In the genomic region with DNA sequence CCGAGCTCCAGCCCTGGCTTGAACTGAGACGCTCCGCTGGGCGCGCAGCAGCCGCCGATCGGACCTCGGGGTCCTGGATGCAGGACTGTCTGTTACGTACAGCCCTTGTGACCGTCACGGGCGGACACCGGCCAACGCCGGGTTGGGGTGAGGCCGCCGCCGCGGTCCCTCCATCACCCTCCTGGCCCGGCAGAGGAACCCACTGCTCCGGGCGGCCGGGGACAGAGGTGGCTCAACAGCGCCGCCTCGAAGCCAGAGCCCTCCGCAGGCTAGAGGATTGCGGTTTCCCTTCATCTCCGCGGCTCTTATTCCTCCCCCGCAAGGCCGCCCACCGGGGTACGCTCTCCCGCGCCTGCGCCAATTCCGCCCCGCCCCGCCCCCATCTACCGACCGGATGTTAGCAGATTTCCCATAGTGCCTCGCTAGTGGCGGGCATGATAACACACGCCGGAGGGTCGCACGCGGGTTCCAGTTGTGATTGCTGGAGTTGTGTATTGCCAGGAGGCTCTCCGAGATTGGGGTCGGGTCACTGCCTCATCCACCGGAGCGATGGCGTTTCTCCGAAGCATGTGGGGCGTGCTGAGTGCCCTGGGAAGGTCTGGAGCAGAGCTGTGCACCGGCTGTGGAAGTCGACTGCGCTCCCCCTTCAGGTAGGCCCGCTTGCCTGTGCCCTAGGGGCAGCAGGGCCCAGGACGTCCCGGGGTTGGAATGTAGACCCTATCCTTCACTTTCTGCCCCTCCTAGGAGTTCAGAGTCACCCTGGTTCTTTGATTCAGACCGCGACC, we compare ENCODE assay signal across 1 cellular context.
A peak's percentile ranks its signal among the peaks of the same experiment; 100 is the strongest.
TF ChIP-seq lines count a peak whose summit lies in the region.

Gene TFAM (plus strand): TSS at position 412 of the 785 bp plus-strand sequence. CDS start 138 bp downstream, at position 550.

TF ChIP-seq in HepG2, 621 proteins besides CTCF, POLR2A, EP300 and RAD21 (continued from another document and continues in another):
- TF ChIP-seq ZFP91 (CRISPR knock-in tag; IDR thresholded peaks at IDR 0.05; ENCODE audit: borderline replicate concordance) (peak; percentile 94), ZNF460 (CRISPR knock-in tag; IDR thresholded peaks at IDR 0.05; ENCODE audit: borderline replicate concordance) (no peak), ZNF550 (CRISPR knock-in tag; IDR thresholded peaks at IDR 0.05; ENCODE audit: borderline replicate concordance) (no peak), MZF1 (CRISPR knock-in tag; IDR thresholded peaks at IDR 0.05; ENCODE audit: borderline replicate concordance) (no peak), ZFP62 (CRISPR knock-in tag; IDR thresholded peaks at IDR 0.05) (no peak), ZEB1 (IDR thresholded peaks at IDR 0.05; ENCODE audit: insufficient replicate concordance, low read depth) (no peak), DNMT1 (CRISPR knock-in tag; IDR thresholded peaks at IDR 0.05) (no peak), YEATS2 (CRISPR knock-in tag; IDR thresholded peaks at IDR 0.05; ENCODE audit: borderline replicate concordance) (peak; percentile 88), EED (CRISPR knock-in tag; IDR thresholded peaks at IDR 0.05) (no peak), GPN1 (CRISPR knock-in tag; IDR thresholded peaks at IDR 0.05; ENCODE audit: borderline replicate concordance) (peak; percentile 57; the same call in 1 of the 2 replicates), PRPF4 (IDR thresholded peaks at IDR 0.05; ENCODE audit: low read depth, low read length, poor library complexity, severe bottlenecking) (no peak), SMYD3 (CRISPR knock-in tag; IDR thresholded peaks at IDR 0.05) (peak; percentile 74; the same call in 1 of the 2 replicates), ZFP37 (CRISPR knock-in tag; IDR thresholded peaks at IDR 0.05; ENCODE audit: borderline replicate concordance) (no peak), ZNF432 (CRISPR knock-in tag; IDR thresholded peaks at IDR 0.05; ENCODE audit: borderline replicate concordance) (no peak), TRIM24 (CRISPR knock-in tag; IDR thresholded peaks at IDR 0.05) (no peak), ZNF333 (CRISPR knock-in tag; IDR thresholded peaks at IDR 0.05; ENCODE audit: borderline replicate concordance) (0 out of 2 replicates have a peak, but pooled peaks have one; percentile 25), NCOR1 (IDR thresholded peaks at IDR 0.05; ENCODE audit: borderline replicate concordance, low read length) (no peak), ZZZ3 (CRISPR knock-in tag; IDR thresholded peaks at IDR 0.05; ENCODE audit: borderline replicate concordance) (no peak; the same call in 1 of the 2 replicates), ARNTL (CRISPR knock-in tag; IDR thresholded peaks at IDR 0.05) (0 out of 2 replicates have a peak, but pooled peaks have one; percentile 37), ZNF263 (CRISPR knock-in tag; IDR thresholded peaks at IDR 0.05) (no peak), DZIP1 (CRISPR knock-in tag; IDR thresholded peaks at IDR 0.05) (peak; percentile 63; the same call in 1 of the 2 replicates), ZNF615 (CRISPR knock-in tag; IDR thresholded peaks at IDR 0.05; ENCODE audit: borderline replicate concordance) (no peak; the same call in 1 of the 2 replicates), ZNF761 (CRISPR knock-in tag; conservative IDR thresholded peaks at IDR 0.05) (0 out of 2 replicates have a peak, but pooled peaks have one; percentile 23), YEATS4 (CRISPR knock-in tag; IDR thresholded peaks at IDR 0.05; ENCODE audit: borderline replicate concordance) (peak; percentile 94), ZNF563 (CRISPR knock-in tag; IDR thresholded peaks at IDR 0.05) (peak; percentile 62; the same call in 1 of the 2 replicates), SALL2 (CRISPR knock-in tag; IDR thresholded peaks at IDR 0.05) (peak; percentile 85; the same call in 1 of the 2 replicates), ZSCAN9 (CRISPR knock-in tag; IDR thresholded peaks at IDR 0.05; ENCODE audit: borderline replicate concordance) (peak; percentile 53; the same call in 1 of the 2 replicates), ZNF326 (CRISPR knock-in tag; IDR thresholded peaks at IDR 0.05; ENCODE audit: borderline replicate concordance) (no peak), PREB (CRISPR knock-in tag; IDR thresholded peaks at IDR 0.05) (no peak), RERE (CRISPR knock-in tag; IDR thresholded peaks at IDR 0.05; ENCODE audit: low read depth) (0 out of 2 replicates have a peak, but pooled peaks have one; percentile 8), ZNF234 (CRISPR knock-in tag; conservative IDR thresholded peaks at IDR 0.05) (no peak), SIX4 (CRISPR knock-in tag; IDR thresholded peaks at IDR 0.05) (no peak), MAFF (IDR thresholded peaks at IDR 0.05; ENCODE audit: low read depth, low read length) (no peak), ZFP36 (IDR thresholded peaks at IDR 0.05; ENCODE audit: borderline replicate concordance, low read depth, low read length, partially characterized antibody) (no peak), ZNF260 (CRISPR knock-in tag; IDR thresholded peaks at IDR 0.05; ENCODE audit: borderline replicate concordance, low read depth) (no peak), HMG20A (CRISPR knock-in tag; IDR thresholded peaks at IDR 0.05; ENCODE audit: borderline replicate concordance) (no peak; the same call in 1 of the 2 replicates), MBNL3 (CRISPR knock-in tag; conservative IDR thresholded peaks at IDR 0.05) (no peak)
- TF ChIP-seq, protein P1, sequence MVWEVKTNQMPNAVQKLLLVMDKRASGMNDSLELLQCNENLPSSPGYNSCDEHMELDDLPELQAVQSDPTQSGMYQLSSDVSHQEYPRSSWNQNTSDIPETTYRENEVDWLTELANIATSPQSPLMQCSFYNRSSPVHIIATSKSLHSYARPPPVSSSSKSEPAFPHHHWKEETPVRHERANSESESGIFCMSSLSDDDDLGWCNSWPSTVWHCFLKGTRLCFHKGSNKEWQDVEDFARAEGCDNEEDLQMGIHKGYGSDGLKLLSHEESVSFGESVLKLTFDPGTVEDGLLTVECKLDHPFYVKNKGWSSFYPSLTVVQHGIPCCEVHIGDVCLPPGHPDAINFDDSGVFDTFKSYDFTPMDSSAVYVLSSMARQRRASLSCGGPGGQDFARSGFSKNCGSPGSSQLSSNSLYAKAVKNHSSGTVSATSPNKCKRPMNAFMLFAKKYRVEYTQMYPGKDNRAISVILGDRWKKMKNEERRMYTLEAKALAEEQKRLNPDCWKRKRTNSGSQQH (CRISPR knock-in tag; IDR thresholded peaks at IDR 0.05; ENCODE audit: low read depth), result no peak; the same call in none of the 2 replicates
- TF ChIP-seq, protein P2, sequence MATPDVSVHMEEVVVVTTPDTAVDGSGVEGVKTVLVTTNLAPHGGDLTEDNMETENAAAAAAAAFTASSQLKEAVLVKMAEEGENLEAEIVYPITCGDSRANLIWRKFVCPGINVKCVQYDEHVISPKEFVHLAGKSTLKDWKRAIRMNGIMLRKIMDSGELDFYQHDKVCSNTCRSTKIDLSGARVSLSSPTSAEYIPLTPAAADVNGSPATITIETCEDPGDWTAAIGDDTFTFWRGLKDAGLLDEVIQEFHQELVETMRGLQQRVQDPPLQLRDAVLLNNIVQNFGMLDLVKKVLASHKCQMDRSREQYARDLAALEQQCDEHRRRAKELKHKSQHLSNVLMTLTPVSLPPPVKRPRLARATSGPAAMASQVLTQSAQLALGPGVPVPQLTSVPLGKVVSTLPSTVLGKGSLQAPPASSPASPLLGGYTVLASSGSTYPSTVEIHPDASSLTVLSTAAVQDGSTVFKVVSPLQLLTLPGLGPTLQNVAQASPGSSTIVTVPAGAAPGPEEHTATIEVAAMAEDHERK (CRISPR knock-in tag; IDR thresholded peaks at IDR 0.05; ENCODE audit: low read depth), result no peak; the same call in 1 of the 2 replicates
- TF ChIP-seq, protein P3, sequence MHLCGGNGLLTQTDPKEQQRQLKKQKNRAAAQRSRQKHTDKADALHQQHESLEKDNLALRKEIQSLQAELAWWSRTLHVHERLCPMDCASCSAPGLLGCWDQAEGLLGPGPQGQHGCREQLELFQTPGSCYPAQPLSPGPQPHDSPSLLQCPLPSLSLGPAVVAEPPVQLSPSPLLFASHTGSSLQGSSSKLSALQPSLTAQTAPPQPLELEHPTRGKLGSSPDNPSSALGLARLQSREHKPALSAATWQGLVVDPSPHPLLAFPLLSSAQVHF (CRISPR knock-in tag; IDR thresholded peaks at IDR 0.05), result no peak
- TF ChIP-seq, protein P4, sequence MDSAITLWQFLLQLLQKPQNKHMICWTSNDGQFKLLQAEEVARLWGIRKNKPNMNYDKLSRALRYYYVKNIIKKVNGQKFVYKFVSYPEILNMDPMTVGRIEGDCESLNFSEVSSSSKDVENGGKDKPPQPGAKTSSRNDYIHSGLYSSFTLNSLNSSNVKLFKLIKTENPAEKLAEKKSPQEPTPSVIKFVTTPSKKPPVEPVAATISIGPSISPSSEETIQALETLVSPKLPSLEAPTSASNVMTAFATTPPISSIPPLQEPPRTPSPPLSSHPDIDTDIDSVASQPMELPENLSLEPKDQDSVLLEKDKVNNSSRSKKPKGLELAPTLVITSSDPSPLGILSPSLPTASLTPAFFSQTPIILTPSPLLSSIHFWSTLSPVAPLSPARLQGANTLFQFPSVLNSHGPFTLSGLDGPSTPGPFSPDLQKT (CRISPR knock-in tag; IDR thresholded peaks at IDR 0.05; ENCODE audit: borderline replicate concordance), result no peak
- TF ChIP-seq, protein P5, sequence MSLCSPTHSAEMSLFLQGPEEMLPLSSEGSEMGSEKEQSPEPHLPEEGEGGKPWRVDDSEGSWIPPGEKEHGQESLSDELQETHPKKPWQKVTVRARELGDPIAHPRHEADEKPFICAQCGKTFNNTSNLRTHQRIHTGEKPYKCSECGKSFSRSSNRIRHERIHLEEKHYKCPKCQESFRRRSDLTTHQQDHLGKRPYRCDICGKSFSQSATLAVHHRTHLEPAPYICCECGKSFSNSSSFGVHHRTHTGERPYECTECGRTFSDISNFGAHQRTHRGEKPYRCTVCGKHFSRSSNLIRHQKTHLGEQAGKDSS (CRISPR knock-in tag; IDR thresholded peaks at IDR 0.05; ENCODE audit: borderline replicate concordance, low read depth), result peak; percentile 28; the same call in 1 of the 2 replicates
